In genomic region chr12:78473136-78473535, GRCh38 we compare ENCODE assay signal across 1 cellular context.
TF ChIP-seq lines count a peak whose summit lies in the region.

No MANE protein-coding gene starts in this region.

TF ChIP-seq in SK-N-SH treated with all-trans-retinoic acid at 6 μM for 48 hours, 23 proteins besides CTCF, POLR2A, EP300 and RAD21 (continued from another document):
- TF ChIP-seq, protein P1, sequence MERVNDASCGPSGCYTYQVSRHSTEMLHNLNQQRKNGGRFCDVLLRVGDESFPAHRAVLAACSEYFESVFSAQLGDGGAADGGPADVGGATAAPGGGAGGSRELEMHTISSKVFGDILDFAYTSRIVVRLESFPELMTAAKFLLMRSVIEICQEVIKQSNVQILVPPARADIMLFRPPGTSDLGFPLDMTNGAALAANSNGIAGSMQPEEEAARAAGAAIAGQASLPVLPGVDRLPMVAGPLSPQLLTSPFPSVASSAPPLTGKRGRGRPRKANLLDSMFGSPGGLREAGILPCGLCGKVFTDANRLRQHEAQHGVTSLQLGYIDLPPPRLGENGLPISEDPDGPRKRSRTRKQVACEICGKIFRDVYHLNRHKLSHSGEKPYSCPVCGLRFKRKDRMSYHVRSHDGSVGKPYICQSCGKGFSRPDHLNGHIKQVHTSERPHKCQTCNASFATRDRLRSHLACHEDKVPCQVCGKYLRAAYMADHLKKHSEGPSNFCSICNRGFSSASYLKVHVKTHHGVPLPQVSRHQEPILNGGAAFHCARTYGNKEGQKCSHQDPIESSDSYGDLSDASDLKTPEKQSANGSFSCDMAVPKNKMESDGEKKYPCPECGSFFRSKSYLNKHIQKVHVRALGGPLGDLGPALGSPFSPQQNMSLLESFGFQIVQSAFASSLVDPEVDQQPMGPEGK (CRISPR knock-in tag; IDR thresholded peaks at IDR 0.05; ENCODE audit: borderline replicate concordance) = no peak
- TF ChIP-seq TCF4 (CRISPR knock-in tag; IDR thresholded peaks at IDR 0.05; ENCODE audit: borderline replicate concordance) (no peak), ISL1 (CRISPR knock-in tag; IDR thresholded peaks at IDR 0.05) (no peak), SNAI2 (CRISPR knock-in tag; IDR thresholded peaks at IDR 0.05) (no peak), GLIS3 (CRISPR knock-in tag; IDR thresholded peaks at IDR 0.05) (no peak), ZNF70 (CRISPR knock-in tag; IDR thresholded peaks at IDR 0.05) (no peak), OSR1 (CRISPR knock-in tag; IDR thresholded peaks at IDR 0.05) (no peak), ARNTL (CRISPR knock-in tag; IDR thresholded peaks at IDR 0.05; ENCODE audit: borderline replicate concordance, low read depth) (no peak)
